8 cellular contexts compared by ENCODE assay signal in the genomic region with DNA sequence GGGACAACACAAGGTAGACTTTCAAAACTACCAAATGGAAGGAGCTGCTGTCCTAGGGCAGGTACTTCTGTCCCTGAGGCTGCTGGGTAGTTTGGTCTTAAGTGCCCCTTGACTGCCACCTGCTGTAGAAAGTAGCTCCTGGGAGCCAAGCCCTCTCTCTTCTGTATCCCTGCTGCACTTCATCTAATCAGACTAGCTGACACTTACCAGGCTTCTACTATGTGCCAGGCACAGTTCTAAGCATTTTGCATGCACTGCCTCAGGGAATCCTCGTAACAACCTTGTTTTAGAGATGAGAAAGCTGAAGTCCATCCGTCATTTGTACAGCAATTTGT. TPM values are rescaled to one million over a fixed set of nuclear protein-coding genes. Genes with fewer than 3 reads are reported as not detected.
A peak's percentile ranks its signal among the peaks of the same experiment; 100 is the strongest.
DNase-seq lines count a peak whose midpoint lies in the region; ATAC-seq lines count a peak whose summit lies in the region.

No MANE protein-coding gene starts in this region.

- no peaks in the 10 kb centered on the region for H3K9me3 Mint-ChIP-seq in activated CD8-positive, alpha-beta memory T cell treated with anti-CD3 and anti-CD28 coated beads, Interleukin-2, amount 10 ng/mL, durations not matched to agents 7 days and 5 days (ENCODE audit: low read depth)

- peaks cover 17% of the 10 kb centered on the region for H3K4me1 Mint-ChIP-seq in activated CD8-positive, alpha-beta memory T cell treated with anti-CD3 and anti-CD28 coated beads, Interleukin-2, amount 10 ng/mL, durations not matched to agents 7 days and 5 days

- peak overlapping the region; percentile 15 for H3K27ac Mint-ChIP-seq in activated CD8-positive, alpha-beta memory T cell treated with anti-CD3 and anti-CD28 coated beads, Interleukin-2, amount 10 ng/mL, durations not matched to agents 7 days and 5 days

- CTCF ChIA-PET in activated CD8-positive, alpha-beta memory T cell treated with anti-CD3 and anti-CD28 coated beads, Interleukin-2, amount 10 ng/mL, durations not matched to agents 7 days and 5 days (lab: Charles Lee): interaction anchor here (0.6 to 10.4 kb wide), 22 partner anchors 10 to 1265 kb away, joined by 3 to 247 read pairs (median 4); partner anchors contain the start of genes SRSF4 and TMEM200B

- no peak overlapping the region for H3K4me3 Mint-ChIP-seq in activated CD8-positive, alpha-beta memory T cell treated with anti-CD3 and anti-CD28 coated beads, Interleukin-2, amount 10 ng/mL, durations not matched to agents 7 days and 5 days

- no peaks in the 10 kb centered on the region for H3K27me3 Mint-ChIP-seq in activated CD8-positive, alpha-beta memory T cell treated with anti-CD3 and anti-CD28 coated beads, Interleukin-2, amount 10 ng/mL, durations not matched to agents 7 days and 5 days

- DNase-seq in activated CD8-positive, alpha-beta memory T cell treated with anti-CD3 and anti-CD28 coated beads, Interleukin-2, amount 10 ng/mL, durations not matched to agents 7 days and 5 days: peak; percentile 62
- DNase-seq in activated CD8-positive, alpha-beta memory T cell treated with anti-CD3 and anti-CD28 coated beads, Interleukin-2, amount 50 U/mL, for 48 hours: no peak
- peak; percentile 11 for DNase-seq in MV-4-11 (lab: John Stamatoyannopoulos, UW)
- peak; percentile 22 to 27 for DNase-seq in activated CD4-positive, alpha-beta T cell treated with anti-CD3 and anti-CD28 coated beads for 4 hours
- DNase-seq in fibroblast of peridontal ligament (ENCODE audit: extremely low read depth): peak; percentile 56
- peak; percentile 34 for DNase-seq in stimulated activated CD8-positive, alpha-beta memory T cell treated with anti-CD3 and anti-CD28 coated beads, Interleukin-4, amount 100 ng/mL, for 48 hours
- no peak for DNase-seq in cerebellar nuclear complex (lab: John Stamatoyannopoulos, UW)

- peaks cover 1% of the 10 kb centered on the region for H3K36me3 Mint-ChIP-seq in activated CD8-positive, alpha-beta memory T cell treated with anti-CD3 and anti-CD28 coated beads, Interleukin-2, amount 10 ng/mL, durations not matched to agents 7 days and 5 days

- peak; percentile 85 for ATAC-seq in activated CD8-positive, alpha-beta memory T cell treated with anti-CD3 and anti-CD28 coated beads, Interleukin-2, amount 10 ng/mL, durations not matched to agents 7 days and 5 days
- ATAC-seq in GM19035 (IDR thresholded peaks at IDR 0.05; ENCODE audit: unreplicated experiment): no peak

RNA-seq across cellular contexts. Expression of gene SRSF4, which starts 15.9 kb away (rescaled TPM):
- 100 to 1,000 TPM; 145 to 147 TPM for total RNA-seq in activated CD8-positive, alpha-beta memory T cell treated with anti-CD3 and anti-CD28 coated beads, Interleukin-2, amount 10 ng/mL, durations not matched to agents 7 days and 5 days

RNA-seq across cellular contexts. Expression of gene MECR, which starts 33.2 kb away (rescaled TPM):
- 10 to 100 TPM; 24.5 to 26.9 TPM for total RNA-seq in activated CD8-positive, alpha-beta memory T cell treated with anti-CD3 and anti-CD28 coated beads, Interleukin-2, amount 10 ng/mL, durations not matched to agents 7 days and 5 days

RNA-seq across cellular contexts. Expression of gene PTPRU, which starts 38.8 kb away (rescaled TPM):
- under 1 TPM; 0.47 to 0.64 TPM for total RNA-seq in activated CD8-positive, alpha-beta memory T cell treated with anti-CD3 and anti-CD28 coated beads, Interleukin-2, amount 10 ng/mL, durations not matched to agents 7 days and 5 days

Comparison
In these comparisons a context has a peak if more than half of its experiments do, and no peak if none do; other contexts are left out.
1. DNase-seq: peak in activated CD8-positive, alpha-beta memory T cell treated with anti-CD3 and anti-CD28 coated beads, Interleukin-2, amount 10 ng/mL, durations not matched to agents 7 days and 5 days (single experiment), MV-4-11 (single experiment), activated CD4-positive, alpha-beta T cell treated with anti-CD3 and anti-CD28 coated beads for 4 hours (2 of 2), fibroblast of peridontal ligament (single experiment) and stimulated activated CD8-positive, alpha-beta memory T cell treated with anti-CD3 and anti-CD28 coated beads, Interleukin-4, amount 100 ng/mL, for 48 hours (single experiment); none in activated CD8-positive, alpha-beta memory T cell treated with anti-CD3 and anti-CD28 coated beads, Interleukin-2, amount 50 U/mL, for 48 hours (single experiment) and cerebellar nuclear complex (0 of 2).